ENCODE assay signal across 13 cellular contexts in genomic region chr20:64048402-64049044, GRCh38. TPM values are rescaled to one million over a fixed set of nuclear protein-coding genes. Genes with fewer than 3 reads are reported as not detected.
DNase-seq lines count a peak whose midpoint lies in the region; ATAC-seq and TF ChIP-seq lines count a peak whose summit lies in the region.
"Had no signal": no experiment of that assay in that cellular context is flagged by ENCODE, and none has a peak within 500 bp of the region (broad histone marks: within the 10 kb centered on the region; RNA-seq: fewer than 3 reads in every experiment).

No MANE protein-coding gene starts in this region.

- H3K27me3 Mint-ChIP-seq in activated naive CD8-positive, alpha-beta T cell treated with anti-CD3 and anti-CD28 coated beads, Interleukin-2, amount 10 ng/mL, durations not matched to agents 7 days and 5 days = peaks cover 30% of the 10 kb centered on the region
- peaks cover 51% of the 10 kb centered on the region for H3K27me3 Mint-ChIP-seq in activated naive CD8-positive, alpha-beta T cell treated with anti-CD3 and anti-CD28 coated beads for 36 hours
- peaks cover 28% of the 10 kb centered on the region for H3K27me3 Mint-ChIP-seq in activated T-helper 2 cell treated with anti-CD3 and anti-CD28 coated beads, Interferon-gamma antibody, Interleukin-2, Interleukin-4, amounts not matched to agents 10 μg/mL and 5 μg/mL and 100 μg/mL, durations not matched to agents 14 hours and 24 hours and 36 hours (ENCODE audit: low read depth)

- peak overlapping the region; percentile 71 for H3K27ac ChIP-seq in lower lobe of right lung
- peak overlapping the region; percentile 73 for H3K27ac ChIP-seq in upper lobe of right lung
- H3K27ac ChIP-seq: SJCRH30 had no signal

- peak; percentile 41 for DNase-seq in activated naive CD8-positive, alpha-beta T cell treated with anti-CD3 and anti-CD28 coated beads, Interleukin-2, amount 10 ng/mL, durations not matched to agents 7 days and 5 days
- no peak for DNase-seq in activated naive CD8-positive, alpha-beta T cell treated with anti-CD3 and anti-CD28 coated beads for 36 hours
- DNase-seq in dermis blood vessel endothelial cell (peak; percentile 49), lower lobe of right lung (no peak), upper lobe of right lung (no peak)
- no peak for DNase-seq in stimulated activated CD4-positive, alpha-beta T cell treated with anti-CD3 and anti-CD28 coated beads, Interleukin-15, amount 100 ng/mL, for 24 hours
- DNase-seq in activated T-helper 2 cell treated with anti-CD3 and anti-CD28 coated beads, Interferon-gamma antibody, Interleukin-2, Interleukin-4, amounts not matched to agents 10 μg/mL and 5 μg/mL and 100 μg/mL, durations not matched to agents 14 hours and 24 hours and 36 hours (ENCODE audit: low spot score) = no peak
- DNase-seq: activated gamma-delta T cell treated with Interleukin-2 at 50 U/mL for 16 hours; central memory CD4-positive, alpha-beta T cell; NCI-H1092 treated with DMSO at 0.1 percent for 48 hours; SJCRH30; substantia nigra had no signal

- ATAC-seq in activated naive CD8-positive, alpha-beta T cell treated with anti-CD3 and anti-CD28 coated beads, Interleukin-2, amount 10 ng/mL, durations not matched to agents 7 days and 5 days (ENCODE audit: low read depth) = no peak
- ATAC-seq in lower lobe of right lung = no peak
- ATAC-seq in upper lobe of right lung = no peak
- no peak for ATAC-seq in HG02678 (IDR thresholded peaks at IDR 0.05; ENCODE audit: unreplicated experiment)

- H3K27me3 ChIP-seq in lower lobe of right lung (ENCODE audit: low read depth) = peaks cover 69% of the 10 kb centered on the region
- H3K27me3 ChIP-seq in upper lobe of right lung = peaks cover 49% of the 10 kb centered on the region

- H3K4me3 ChIP-seq in lower lobe of right lung (peak overlapping the region; percentile 58), upper lobe of right lung (peak overlapping the region; percentile 55)
- H3K4me3 ChIP-seq: SJCRH30 had no signal

- no peak overlapping the region for H3K4me3 Mint-ChIP-seq in activated naive CD8-positive, alpha-beta T cell treated with anti-CD3 and anti-CD28 coated beads, Interleukin-2, amount 10 ng/mL, durations not matched to agents 7 days and 5 days
- no peak overlapping the region for H3K4me3 Mint-ChIP-seq in activated naive CD8-positive, alpha-beta T cell treated with anti-CD3 and anti-CD28 coated beads for 36 hours
- no peak overlapping the region for H3K4me3 Mint-ChIP-seq in activated T-helper 2 cell treated with anti-CD3 and anti-CD28 coated beads, Interferon-gamma antibody, Interleukin-2, Interleukin-4, amounts not matched to agents 10 μg/mL and 5 μg/mL and 100 μg/mL, durations not matched to agents 14 hours and 24 hours and 36 hours (ENCODE audit: low read depth)

- TF ChIP-seq CTCF in lower lobe of right lung (IDR thresholded peaks at IDR 0.05) = no peak
- no peak for TF ChIP-seq CTCF in upper lobe of right lung (IDR thresholded peaks at IDR 0.05)

- H3K4me1 Mint-ChIP-seq in activated naive CD8-positive, alpha-beta T cell treated with anti-CD3 and anti-CD28 coated beads, Interleukin-2, amount 10 ng/mL, durations not matched to agents 7 days and 5 days = peaks cover 13% of the 10 kb centered on the region
- H3K4me1 Mint-ChIP-seq in activated naive CD8-positive, alpha-beta T cell treated with anti-CD3 and anti-CD28 coated beads for 36 hours = peaks cover 5% of the 10 kb centered on the region
- H3K4me1 Mint-ChIP-seq in activated T-helper 2 cell treated with anti-CD3 and anti-CD28 coated beads, Interferon-gamma antibody, Interleukin-2, Interleukin-4, amounts not matched to agents 10 μg/mL and 5 μg/mL and 100 μg/mL, durations not matched to agents 14 hours and 24 hours and 36 hours (ENCODE audit: low read depth) = no peaks in the 10 kb centered on the region

- H3K36me3 Mint-ChIP-seq in activated naive CD8-positive, alpha-beta T cell treated with anti-CD3 and anti-CD28 coated beads, Interleukin-2, amount 10 ng/mL, durations not matched to agents 7 days and 5 days = no peaks in the 10 kb centered on the region
- H3K36me3 Mint-ChIP-seq in activated naive CD8-positive, alpha-beta T cell treated with anti-CD3 and anti-CD28 coated beads for 36 hours = no peaks in the 10 kb centered on the region
- no peaks in the 10 kb centered on the region for H3K36me3 Mint-ChIP-seq in activated T-helper 2 cell treated with anti-CD3 and anti-CD28 coated beads, Interferon-gamma antibody, Interleukin-2, Interleukin-4, amounts not matched to agents 10 μg/mL and 5 μg/mL and 100 μg/mL, durations not matched to agents 14 hours and 24 hours and 36 hours (ENCODE audit: low read depth)

- POLR2A ChIA-PET in activated naive CD8-positive, alpha-beta T cell treated with anti-CD3 and anti-CD28 coated beads, Interleukin-2, amount 10 ng/mL, durations not matched to agents 7 days and 5 days (lab: Charles Lee) = no interaction called here

- H3K36me3 ChIP-seq in lower lobe of right lung = no peaks in the 10 kb centered on the region
- no peaks in the 10 kb centered on the region for H3K36me3 ChIP-seq in upper lobe of right lung
- H3K36me3 ChIP-seq: SJCRH30 had no signal

- H3K27ac Mint-ChIP-seq in activated naive CD8-positive, alpha-beta T cell treated with anti-CD3 and anti-CD28 coated beads, Interleukin-2, amount 10 ng/mL, durations not matched to agents 7 days and 5 days = no peak overlapping the region
- H3K27ac Mint-ChIP-seq in activated naive CD8-positive, alpha-beta T cell treated with anti-CD3 and anti-CD28 coated beads for 36 hours = no peak overlapping the region
- H3K27ac Mint-ChIP-seq in activated T-helper 2 cell treated with anti-CD3 and anti-CD28 coated beads, Interferon-gamma antibody, Interleukin-2, Interleukin-4, amounts not matched to agents 10 μg/mL and 5 μg/mL and 100 μg/mL, durations not matched to agents 14 hours and 24 hours and 36 hours = no peak overlapping the region

- H3K9me3 ChIP-seq in lower lobe of right lung = no peaks in the 10 kb centered on the region
- H3K9me3 ChIP-seq in upper lobe of right lung = no peaks in the 10 kb centered on the region
- H3K9me3 ChIP-seq: SJCRH30 had no signal

- intact Hi-C loops in lower lobe of right lung (cut with DNase I) (no loop called here), upper lobe of right lung (cut with DNase I) (no loop called here)
- intact Hi-C loops in activated T-helper 2 cell treated with anti-CD3 and anti-CD28 coated beads, Interferon-gamma antibody, Interleukin-2, Interleukin-4, amounts not matched to agents 10 μg/mL and 5 μg/mL and 100 μg/mL, durations not matched to agents 14 hours and 24 hours and 36 hours (cut with micrococcal nuclease) = no loop called here

- H3K4me1 ChIP-seq in lower lobe of right lung (peaks cover 12% of the 10 kb centered on the region), upper lobe of right lung (peaks cover 12% of the 10 kb centered on the region)

- no peaks in the 10 kb centered on the region for H3K9me3 Mint-ChIP-seq in activated naive CD8-positive, alpha-beta T cell treated with anti-CD3 and anti-CD28 coated beads, Interleukin-2, amount 10 ng/mL, durations not matched to agents 7 days and 5 days
- H3K9me3 Mint-ChIP-seq in activated naive CD8-positive, alpha-beta T cell treated with anti-CD3 and anti-CD28 coated beads for 36 hours = no peaks in the 10 kb centered on the region
- no peaks in the 10 kb centered on the region for H3K9me3 Mint-ChIP-seq in activated T-helper 2 cell treated with anti-CD3 and anti-CD28 coated beads, Interferon-gamma antibody, Interleukin-2, Interleukin-4, amounts not matched to agents 10 μg/mL and 5 μg/mL and 100 μg/mL, durations not matched to agents 14 hours and 24 hours and 36 hours

RNA-seq across cellular contexts. Expression of gene SOX18, which starts 0.9 kb away (rescaled TPM):
- under 1 TPM; 0.30 to 0.51 TPM for total RNA-seq in activated naive CD8-positive, alpha-beta T cell treated with anti-CD3 and anti-CD28 coated beads, Interleukin-2, amount 10 ng/mL, durations not matched to agents 7 days and 5 days
- not detected for total RNA-seq in activated naive CD8-positive, alpha-beta T cell treated with anti-CD3 and anti-CD28 coated beads for 36 hours
- total RNA-seq in dermis blood vessel endothelial cell (82.5 and 123 TPM in 2 replicates), lower lobe of right lung (48.3 TPM), upper lobe of right lung (135 TPM)
- 1.0 and 1.1 TPM in 2 replicates for total RNA-seq in activated T-helper 2 cell treated with anti-CD3 and anti-CD28 coated beads, Interferon-gamma antibody, Interleukin-2, Interleukin-4, amounts not matched to agents 10 μg/mL and 5 μg/mL and 100 μg/mL, durations not matched to agents 14 hours and 24 hours and 36 hours

RNA-seq across cellular contexts. Expression of gene C20orf204, which starts 12.5 kb away (rescaled TPM):
- 1 to 10 TPM; 9.7 to 9.8 TPM for total RNA-seq in activated naive CD8-positive, alpha-beta T cell treated with anti-CD3 and anti-CD28 coated beads, Interleukin-2, amount 10 ng/mL, durations not matched to agents 7 days and 5 days
- 1 to 10 TPM; 2.1 to 2.5 TPM for total RNA-seq in activated naive CD8-positive, alpha-beta T cell treated with anti-CD3 and anti-CD28 coated beads for 36 hours
- total RNA-seq in dermis blood vessel endothelial cell (11.2 and 13.3 TPM in 2 replicates), lower lobe of right lung (1.2 TPM), upper lobe of right lung (1.9 TPM)
- total RNA-seq in activated T-helper 2 cell treated with anti-CD3 and anti-CD28 coated beads, Interferon-gamma antibody, Interleukin-2, Interleukin-4, amounts not matched to agents 10 μg/mL and 5 μg/mL and 100 μg/mL, durations not matched to agents 14 hours and 24 hours and 36 hours = 3.8 and 4.3 TPM in 2 replicates

RNA-seq across cellular contexts. Expression of gene TCEA2, which starts 14.5 kb away (rescaled TPM):
- 10 to 100 TPM; 65.3 to 74.9 TPM for total RNA-seq in activated naive CD8-positive, alpha-beta T cell treated with anti-CD3 and anti-CD28 coated beads, Interleukin-2, amount 10 ng/mL, durations not matched to agents 7 days and 5 days
- 10 to 100 TPM; 37.8 to 38.6 TPM for total RNA-seq in activated naive CD8-positive, alpha-beta T cell treated with anti-CD3 and anti-CD28 coated beads for 36 hours
- total RNA-seq in dermis blood vessel endothelial cell (35.8 and 45.9 TPM in 2 replicates), lower lobe of right lung (38.8 TPM), upper lobe of right lung (40.2 TPM)
- total RNA-seq in activated T-helper 2 cell treated with anti-CD3 and anti-CD28 coated beads, Interferon-gamma antibody, Interleukin-2, Interleukin-4, amounts not matched to agents 10 μg/mL and 5 μg/mL and 100 μg/mL, durations not matched to agents 14 hours and 24 hours and 36 hours = 49.0 and 49.9 TPM in 2 replicates

RNA-seq across cellular contexts. Expression of gene RGS19, which starts 30.8 kb away (rescaled TPM):
- total RNA-seq in activated naive CD8-positive, alpha-beta T cell treated with anti-CD3 and anti-CD28 coated beads, Interleukin-2, amount 10 ng/mL, durations not matched to agents 7 days and 5 days = 100 to 1,000 TPM in 1 of 2 experiments, 10 to 100 TPM in 1; 95.1 to 106 TPM
- 10 to 100 TPM; 26.4 to 31.8 TPM for total RNA-seq in activated naive CD8-positive, alpha-beta T cell treated with anti-CD3 and anti-CD28 coated beads for 36 hours
- total RNA-seq in dermis blood vessel endothelial cell (29.3 and 44.6 TPM in 2 replicates), lower lobe of right lung (57.5 TPM), upper lobe of right lung (40.8 TPM)
- 42.0 and 43.3 TPM in 2 replicates for total RNA-seq in activated T-helper 2 cell treated with anti-CD3 and anti-CD28 coated beads, Interferon-gamma antibody, Interleukin-2, Interleukin-4, amounts not matched to agents 10 μg/mL and 5 μg/mL and 100 μg/mL, durations not matched to agents 14 hours and 24 hours and 36 hours

RNA-seq across cellular contexts. Expression of gene OPRL1, which starts 31.4 kb away (rescaled TPM):
- total RNA-seq in activated naive CD8-positive, alpha-beta T cell treated with anti-CD3 and anti-CD28 coated beads, Interleukin-2, amount 10 ng/mL, durations not matched to agents 7 days and 5 days = 1 to 10 TPM; 1.8 to 2.6 TPM
- total RNA-seq in activated naive CD8-positive, alpha-beta T cell treated with anti-CD3 and anti-CD28 coated beads for 36 hours = under 1 TPM; 0.16 to 0.25 TPM
- total RNA-seq in dermis blood vessel endothelial cell (3.2 and 5.4 TPM in 2 replicates), lower lobe of right lung (2.6 TPM), upper lobe of right lung (1.9 TPM)
- total RNA-seq in activated T-helper 2 cell treated with anti-CD3 and anti-CD28 coated beads, Interferon-gamma antibody, Interleukin-2, Interleukin-4, amounts not matched to agents 10 μg/mL and 5 μg/mL and 100 μg/mL, durations not matched to agents 14 hours and 24 hours and 36 hours = 0.32 and 0.41 TPM in 2 replicates

Comparison
In these comparisons a context has a peak if more than half of its experiments do, and no peak if none do; other contexts are left out.
1. DNase-seq: peak in activated naive CD8-positive, alpha-beta T cell treated with anti-CD3 and anti-CD28 coated beads, Interleukin-2, amount 10 ng/mL, durations not matched to agents 7 days and 5 days (single experiment) and dermis blood vessel endothelial cell (single experiment); none in activated naive CD8-positive, alpha-beta T cell treated with anti-CD3 and anti-CD28 coated beads for 36 hours (single experiment), lower lobe of right lung (single experiment), upper lobe of right lung (single experiment), stimulated activated CD4-positive, alpha-beta T cell treated with anti-CD3 and anti-CD28 coated beads, Interleukin-15, amount 100 ng/mL, for 24 hours (single experiment) and activated T-helper 2 cell treated with anti-CD3 and anti-CD28 coated beads, Interferon-gamma antibody, Interleukin-2, Interleukin-4, amounts not matched to agents 10 μg/mL and 5 μg/mL and 100 μg/mL, durations not matched to agents 14 hours and 24 hours and 36 hours (single experiment).
2. RNA of gene SOX18, which starts 0.9 kb away (total RNA-seq): 135 TPM in upper lobe of right lung (single experiment), 82.5 to 123 TPM in dermis blood vessel endothelial cell and 48.3 TPM in lower lobe of right lung (single experiment); 1.0 to 1.1 TPM in activated T-helper 2 cell treated with anti-CD3 and anti-CD28 coated beads, Interferon-gamma antibody, Interleukin-2, Interleukin-4, amounts not matched to agents 10 μg/mL and 5 μg/mL and 100 μg/mL, durations not matched to agents 14 hours and 24 hours and 36 hours, 0.30 to 0.51 TPM in activated naive CD8-positive, alpha-beta T cell treated with anti-CD3 and anti-CD28 coated beads, Interleukin-2, amount 10 ng/mL, durations not matched to agents 7 days and 5 days and not detected in activated naive CD8-positive, alpha-beta T cell treated with anti-CD3 and anti-CD28 coated beads for 36 hours; every median in the first group is over 10 times any median in the second.